Comparison of ENCODE assay signal across 18 cellular contexts in the genomic region with DNA sequence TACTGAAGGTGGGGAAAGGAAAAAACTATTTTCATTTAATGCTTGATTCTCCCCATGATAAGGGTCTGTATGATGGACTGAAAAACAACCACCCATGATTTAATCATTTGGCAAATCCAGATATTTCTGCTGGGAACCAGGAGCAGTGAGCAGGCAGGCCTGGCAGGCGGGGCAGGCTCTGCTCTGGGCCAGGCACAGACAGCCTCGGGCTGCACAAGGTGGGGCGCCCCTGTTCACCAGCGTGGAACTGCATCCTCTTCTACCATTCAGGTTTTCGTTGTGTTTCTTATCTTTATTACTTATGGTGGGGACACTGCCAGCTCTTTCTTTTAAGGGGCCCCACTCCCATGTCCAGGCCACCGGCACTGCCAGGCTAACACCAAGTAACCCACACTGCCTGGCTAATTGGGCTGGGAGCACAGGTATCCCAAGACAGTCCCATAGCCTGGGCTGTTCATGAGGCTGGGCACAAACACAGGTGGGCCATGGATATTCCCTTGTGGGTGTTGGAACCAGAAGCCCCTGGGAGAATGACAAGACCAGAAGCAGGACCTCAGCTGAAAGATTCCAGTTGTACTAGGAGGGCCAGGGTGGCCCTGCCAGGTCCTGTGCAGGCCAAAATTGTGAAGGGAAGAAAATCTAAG. TPM values are rescaled to one million over a fixed set of nuclear protein-coding genes. Genes with fewer than 3 reads are reported as not detected.
A peak's percentile ranks its signal among the peaks of the same experiment; 100 is the strongest.
DNase-seq lines count a peak whose midpoint lies in the region; ATAC-seq, FAIRE-seq and TF ChIP-seq lines count a peak whose summit lies in the region.
"Had no signal": no experiment of that assay in that cellular context is flagged by ENCODE, and none has a peak within 500 bp of the region (broad histone marks: within the 10 kb centered on the region; RNA-seq: fewer than 3 reads in every experiment).

No MANE protein-coding gene starts in this region.

- FAIRE-seq in keratinocyte (lab: Jason Lieb, UNC) (no peak), urothelium cell line (lab: Jason Lieb, UNC) (no peak)

- TF ChIP-seq CTCF in GM12875 (IDR thresholded peaks at IDR 0.05; ENCODE audit: borderline replicate concordance, insufficient read depth, low read depth, low read length) (peak; percentile 33; the same call in 1 of the 2 replicates), Panc1 (IDR thresholded peaks at IDR 0.05) (no peak), keratinocyte (optimal IDR thresholded peaks at IDR 0.05 in 1 of 3, IDR thresholded peaks at IDR 0.05 in 1 of 3, conservative IDR thresholded peaks at IDR 0.05 in 1 of 3; ENCODE audit: extremely low read depth in 1 of 3, insufficient read depth in 2 of 3, low read length in 3 of 3) (peak; percentile 15 to 49 (median 33))

- H3K4me2 ChIP-seq in keratinocyte (ENCODE audit: control insufficient read depth, extremely low read depth, insufficient read depth, low read depth, low read length) (no peak overlapping the region), neuronal stem cell (ENCODE audit: insufficient read depth, low read length, poor library complexity, severe bottlenecking) (no peak overlapping the region)

- no peaks in the 10 kb centered on the region for H3K9me3 Mint-ChIP-seq in activated T-cell treated with anti-CD3 and anti-CD28 coated beads, Interleukin-2, amount 50 U/mL, for 4 hours
- H3K9me3 Mint-ChIP-seq: activated naive CD8-positive, alpha-beta T cell treated with anti-CD3 and anti-CD28 coated beads for 36 hours; natural killer cell; T-helper 1 cell treated with Interleukin-12 subunit alpha and Interleukin-12 subunit beta and Interleukin-4 antibody, amounts not matched to agents 30 μg/mL and 1 μg/mL, for 36 hours had no signal

- no peak overlapping the region for H4K91ac ChIP-seq in neuronal stem cell (ENCODE audit: low read depth, low read length, poor library complexity)

- H3K27me3 ChIP-seq in Panc1 (ENCODE audit: control insufficient read depth, insufficient read depth, low read length) (no peaks in the 10 kb centered on the region), keratinocyte (ENCODE audit: control insufficient read depth, extremely low read depth, insufficient read depth, low read length) (no peaks in the 10 kb centered on the region), neuronal stem cell (ENCODE audit: control insufficient read depth in 3 of 3, insufficient read depth in 3 of 3, low read depth in 1 of 3, low read length in 3 of 3) (no peaks in the 10 kb centered on the region)
- H3K27me3 ChIP-seq: esophagus squamous epithelium, testis had no signal

- peak overlapping the region; percentile 76 for H2BK15ac ChIP-seq in neuronal stem cell (ENCODE audit: low read length)

- H3K9ac ChIP-seq in keratinocyte (ENCODE audit: control insufficient read depth, extremely low read depth, insufficient read depth, low read length) (no peak overlapping the region), neuronal stem cell (ENCODE audit: low read depth, low read length, poor library complexity) (no peak overlapping the region)

- no peaks in the 10 kb centered on the region for H3K4me1 Mint-ChIP-seq in activated T-cell treated with anti-CD3 and anti-CD28 coated beads, Interleukin-2, amount 50 U/mL, for 4 hours (ENCODE audit: low read depth)
- H3K4me1 Mint-ChIP-seq: activated naive CD8-positive, alpha-beta T cell treated with anti-CD3 and anti-CD28 coated beads for 36 hours; natural killer cell had no signal

- H3K36me3 ChIP-seq in Panc1 (ENCODE audit: control insufficient read depth, insufficient read depth, low read length) = no peaks in the 10 kb centered on the region
- H3K36me3 ChIP-seq in keratinocyte (ENCODE audit: control insufficient read depth in 2 of 2, extremely low read depth in 1 of 2, insufficient read depth in 2 of 2, low read length in 2 of 2) = no peaks in the 10 kb centered on the region
- no peaks in the 10 kb centered on the region for H3K36me3 ChIP-seq in neuronal stem cell (replicated peaks in 1 of 2; ENCODE audit: control insufficient read depth in 2 of 2, insufficient read depth in 2 of 2, low read length in 2 of 2)
- H3K36me3 ChIP-seq: esophagus squamous epithelium had no signal

- POLR2A ChIA-PET in Panc1 (lab: Charles Lee) = no interaction called here

- CTCF ChIA-PET in Panc1 (lab: Charles Lee) = no interaction called here

- no peaks in the 10 kb centered on the region for H3K9me1 ChIP-seq in keratinocyte (ENCODE audit: control insufficient read depth, extremely low read depth, insufficient read depth, low read length)

- no peaks in the 10 kb centered on the region; the same call in 1 of the 2 replicates for H3K9me3 ChIP-seq in Panc1 (ENCODE audit: control insufficient read depth, insufficient read depth, low read depth, low read length)
- no peaks in the 10 kb centered on the region for H3K9me3 ChIP-seq in keratinocyte (ENCODE audit: control insufficient read depth, low read depth, low read length)
- peaks cover 0 to 3% of the 10 kb centered on the region in 2 donors for H3K9me3 ChIP-seq in neuronal stem cell (replicated peaks in 1 of 2; ENCODE audit: control insufficient read depth in 2 of 2, insufficient read depth in 1 of 2, low read depth in 1 of 2, low read length in 2 of 2)
- H3K9me3 ChIP-seq: esophagus squamous epithelium, testis had no signal

- H3K4ac ChIP-seq in neuronal stem cell (ENCODE audit: low read length) = no peak overlapping the region

- peak; percentile 46 for ATAC-seq in Panc1
- no peak for ATAC-seq in activated T-cell treated with anti-CD3 and anti-CD28 coated beads, Interleukin-2, amount 50 U/mL, for 4 hours

- no peak overlapping the region for H3K14ac ChIP-seq in neuronal stem cell (ENCODE audit: low read length)

- H3K27me3 Mint-ChIP-seq in activated T-cell treated with anti-CD3 and anti-CD28 coated beads, Interleukin-2, amount 50 U/mL, for 4 hours (ENCODE audit: low read depth) = no peaks in the 10 kb centered on the region
- H3K27me3 Mint-ChIP-seq: activated naive CD8-positive, alpha-beta T cell treated with anti-CD3 and anti-CD28 coated beads for 36 hours had no signal

- H3K4me3 ChIP-seq in GM12875 (ENCODE audit: low read depth, low read length) (no peak overlapping the region), Panc1 (ENCODE audit: low read depth in 2 of 2, low read length in 2 of 2) (no peak overlapping the region), keratinocyte (ENCODE audit: control insufficient read depth in 2 of 3, extremely low read depth in 1 of 3, insufficient read depth in 2 of 3, low read depth in 1 of 3, low read length in 3 of 3) (no peak overlapping the region), neuronal stem cell (ENCODE audit: low read length in 2 of 2) (no peak overlapping the region)
- H3K4me3 ChIP-seq: testis had no signal

- H3K79me1 ChIP-seq in neuronal stem cell (ENCODE audit: low read depth, low read length) = no peaks in the 10 kb centered on the region

- H3K27ac ChIP-seq in Panc1 (ENCODE audit: low read length) (peak overlapping the region; percentile 80), keratinocyte (ENCODE audit: control insufficient read depth, insufficient read depth, low read length) (no peak overlapping the region), neuronal stem cell (replicated peaks; ENCODE audit: low read length) (no peak overlapping the region)
- H3K27ac ChIP-seq: VCaP had no signal

- H2AFZ ChIP-seq in keratinocyte (ENCODE audit: control insufficient read depth, low read length) (peak overlapping the region; percentile 4), neuronal stem cell (ENCODE audit: low read length) (no peak overlapping the region)

- H3K18ac ChIP-seq in neuronal stem cell (ENCODE audit: low read length) = peak overlapping the region; percentile 65

- H3K79me2 ChIP-seq in keratinocyte (ENCODE audit: control insufficient read depth, insufficient read depth, low read length) = no peaks in the 10 kb centered on the region

- H2BK5ac ChIP-seq in neuronal stem cell (ENCODE audit: low read length) = peak overlapping the region; percentile 73

- peak overlapping the region; percentile 94 for H3K23ac ChIP-seq in neuronal stem cell (ENCODE audit: low read depth, low read length, poor library complexity)

- intact Hi-C loops in Panc1 (cut with micrococcal nuclease; ENCODE audit: unreplicated experiment) = no loop called here

- no TSS peak for BruUV-seq in Panc1 (replicated peaks; lab: Mats Ljungman, UMichigan)

- peaks cover 25% of the 10 kb centered on the region for H3K4me1 ChIP-seq in Panc1 (ENCODE audit: control insufficient read depth, insufficient read depth, low read length)
- peaks cover 23% of the 10 kb centered on the region for H3K4me1 ChIP-seq in keratinocyte (ENCODE audit: control insufficient read depth, extremely low read depth, insufficient read depth, low read length)
- H3K4me1 ChIP-seq in neuronal stem cell (ENCODE audit: control insufficient read depth in 2 of 2, insufficient read depth in 1 of 2, low read depth in 1 of 2, low read length in 2 of 2) = peaks cover 8 to 14% of the 10 kb centered on the region in 2 donors

- dilution Hi-C loops in keratinocyte (cut with MboI; ENCODE audit: extremely low pct_ligation_motif_present, low sequenced_read_pairs) = no loop called here

- H3K4me3 Mint-ChIP-seq in activated T-cell treated with anti-CD3 and anti-CD28 coated beads, Interleukin-2, amount 50 U/mL, for 4 hours = no peak overlapping the region
- H3K4me3 Mint-ChIP-seq: activated naive CD8-positive, alpha-beta T cell treated with anti-CD3 and anti-CD28 coated beads for 36 hours; natural killer cell; T-helper 1 cell treated with Interleukin-12 subunit alpha and Interleukin-12 subunit beta and Interleukin-4 antibody, amounts not matched to agents 30 μg/mL and 1 μg/mL, for 36 hours had no signal

- H3K36me3 Mint-ChIP-seq in activated T-cell treated with anti-CD3 and anti-CD28 coated beads, Interleukin-2, amount 50 U/mL, for 4 hours (ENCODE audit: insufficient read depth) = no peaks in the 10 kb centered on the region
- H3K36me3 Mint-ChIP-seq: activated naive CD8-positive, alpha-beta T cell treated with anti-CD3 and anti-CD28 coated beads for 36 hours; natural killer cell had no signal

- no peaks in the 10 kb centered on the region for H4K20me1 ChIP-seq in keratinocyte (ENCODE audit: control insufficient read depth, extremely low read depth, insufficient read depth, low read length)

- no CpG with 5 or more reads among the region's 6 CpGs for WGBS in neuronal stem cell (ENCODE audit: extremely low coverage in 2 of 2, insufficient read length in 2 of 2, insufficient replicate concordance in 1 of 2), 2 donors

- DNase-seq in Panc1 (ENCODE audit: low read depth, low spot score) = no peak
- DNase-seq in keratinocyte (ENCODE audit: low read depth, low spot score) = no peak
- DNase-seq in neuronal stem cell (ENCODE audit: low spot score) = no peak
- no peak for DNase-seq in urothelium cell line (ENCODE audit: low spot score)
- no peak for DNase-seq in EL
- no peak for DNase-seq in activated T-cell treated with anti-CD3 and anti-CD28 coated beads, Interleukin-2, amount 50 U/mL, for 4 hours
- DNase-seq in NCI-H2171 treated with DMSO at 0.1 percent for 48 hours (lab: John Stamatoyannopoulos, UW) = no peak
- DNase-seq: activated CD4-positive, alpha-beta T cell treated with anti-CD3 and anti-CD28 coated beads, Interleukin-2, amount 50 U/mL, for 1 hour; activated naive CD8-positive, alpha-beta T cell treated with anti-CD3 and anti-CD28 coated beads for 36 hours; effector CD8-positive, alpha-beta T cell; esophagus squamous epithelium; natural killer cell; NCI-H1048; NCI-H187 treated with DMSO at 0.1 percent for 48 hours; testis had no signal

- no peak overlapping the region for H2BK12ac ChIP-seq in neuronal stem cell (ENCODE audit: low read length)

- no peak overlapping the region for H2BK120ac ChIP-seq in neuronal stem cell (ENCODE audit: low read depth, low read length)

- H2AK5ac ChIP-seq in neuronal stem cell (ENCODE audit: low read depth, low read length) = peak overlapping the region; percentile 82

- H4K8ac ChIP-seq in neuronal stem cell (ENCODE audit: low read depth, low read length) = no peak overlapping the region

- in situ Hi-C loops in Panc1 (cut with HindIII; ENCODE audit: low pct_unique_long_range_greater_than_20kb, low sequenced_read_pairs) = no loop called here

RNA-seq across cellular contexts. Expression of gene RALBP1, which starts 57.1 kb away (rescaled TPM):
- 70.0 TPM for total RNA-seq in Panc1 (2021; ENCODE audit: unreplicated experiment)
- polyA plus RNA-seq in Panc1 (2012; ENCODE audit: insufficient read length) = 62.5 TPM
- 47.6 to 49.8 TPM (median 48.1 TPM) in 3 replicates for polyA plus RNA-seq in keratinocyte
- 155 TPM for polyA plus RNA-seq in keratinocyte (2011; ENCODE audit: low read depth)
- 51.1 and 56.1 TPM in 2 replicates for polyA plus RNA-seq in keratinocyte (2011; cell fraction: cytosol; rRNA removed)
- 34.1 and 36.4 TPM in 2 replicates for polyA plus RNA-seq in keratinocyte (2011; cell fraction: nucleus; rRNA removed)
- polyA plus RNA-seq in keratinocyte (2012; ENCODE audit: low replicate concordance) = 48.4 and 56.6 TPM in 2 replicates
- polyA minus RNA-seq in keratinocyte = 28.2 to 47.3 TPM (median 44.7 TPM) in 3 replicates
- polyA minus RNA-seq in keratinocyte (2011; cell fraction: cytosol; rRNA and poly(A)+ RNA removed) = 59.5 TPM
- 16.9 and 28.2 TPM in 2 replicates for polyA minus RNA-seq in keratinocyte (2011; cell fraction: nucleus; rRNA and poly(A)+ RNA removed)
- polyA plus RNA-seq in neuronal stem cell (2013, experiment 1 of 2) = 97.0 TPM
- 108 TPM for polyA plus RNA-seq in neuronal stem cell (2013, experiment 2 of 2)
- total RNA-seq in activated T-cell treated with anti-CD3 and anti-CD28 coated beads, Interleukin-2, amount 50 U/mL, for 4 hours = 10 to 100 TPM; 31.1 to 32.6 (median 31.7) TPM
